7 cellular contexts compared by ENCODE assay signal in genomic region chr17:2626626-2627219, GRCh38. TPM values are rescaled to one million over a fixed set of nuclear protein-coding genes. Genes with fewer than 3 reads are reported as not detected.
DNase-seq lines count a peak whose midpoint lies in the region; ATAC-seq and TF ChIP-seq lines count a peak whose summit lies in the region.
"Not testable (repeated sequence)": the region's sequence is repeated elsewhere in the genome, so short reads cannot be mapped to it uniquely, and the experiment has no call there.

No MANE protein-coding gene starts in this region.

- H3K36me3 ChIP-seq in CD4-positive, alpha-beta memory T cell (ENCODE audit: insufficient read depth, low read length); naive thymus-derived CD4-positive, alpha-beta T cell (ENCODE audit: control insufficient read depth in 2 of 3, insufficient read depth in 3 of 3, low read length in 3 of 3); gastrocnemius medialis: not testable (repeated sequence)

- H3K9me3 ChIP-seq in CD4-positive, alpha-beta memory T cell (ENCODE audit: control insufficient read depth in 1 of 2, low read length in 2 of 2); naive thymus-derived CD4-positive, alpha-beta T cell (ENCODE audit: control insufficient read depth in 2 of 3, low read length in 3 of 3); gastrocnemius medialis: not testable (repeated sequence)

- ATAC-seq in naive thymus-derived CD4-positive, alpha-beta T cell = not testable (repeated sequence)
- peak in 1 of 2 donors; percentile 46 for ATAC-seq in gastrocnemius medialis

- in situ Hi-C loops in gastrocnemius medialis (cut with MboI; ENCODE audit: low sequenced_read_pairs in 4 of 4) = not testable (repeated sequence)

- CTCF ChIA-PET in CD4-positive, alpha-beta memory T cell (lab: Charles Lee; ENCODE audit: partially characterized antibody) = interaction anchor here (0.7 kb wide), 1 partner anchor 200 kb away, joined by 4 read pairs; no protein-coding TSS in a partner anchor
- CTCF ChIA-PET in naive thymus-derived CD4-positive, alpha-beta T cell (lab: Charles Lee) = not testable (repeated sequence)

- H3K4me3 Mint-ChIP-seq in CD4-positive, alpha-beta memory T cell = peak overlapping the region in 7 of 8 donors; percentile 7 to 82 (median 64)
- not testable (repeated sequence) for H3K4me3 Mint-ChIP-seq in activated T-cell treated with anti-CD3 and anti-CD28 coated beads, Interleukin-2, amount 50 U/mL, for 24 hours; activated naive CD8-positive, alpha-beta T cell treated with anti-CD3 and anti-CD28 coated beads for 36 hours
- peak overlapping the region in 9 of 10 donors; percentile 41 to 77 (median 56) for H3K4me3 Mint-ChIP-seq in naive thymus-derived CD4-positive, alpha-beta T cell

- peaks cover 88% of the 10 kb centered on the region for H3K4me1 ChIP-seq in CD4-positive, alpha-beta memory T cell (ENCODE audit: insufficient read depth, low read length)
- peaks cover 15 to 22% of the 10 kb centered on the region in 2 donors for H3K4me1 ChIP-seq in naive thymus-derived CD4-positive, alpha-beta T cell (ENCODE audit: control insufficient read depth in 2 of 2, insufficient read depth in 2 of 2, low read length in 2 of 2)
- H3K4me1 ChIP-seq in gastrocnemius medialis = peaks cover 43 to 53% of the 10 kb centered on the region in 2 donors

- not testable (repeated sequence) for H3K27ac ChIP-seq in CD4-positive, alpha-beta memory T cell (ENCODE audit: low read depth, low read length); naive thymus-derived CD4-positive, alpha-beta T cell (ENCODE audit: low read depth, low read length)
- H3K27ac ChIP-seq in VCaP = peak overlapping the region; percentile 37
- peak overlapping the region in 3 of 4 donors; percentile 92 to 93 (median 93) for H3K27ac ChIP-seq in gastrocnemius medialis

- not testable (repeated sequence) for H3K4me3 ChIP-seq in CD4-positive, alpha-beta memory T cell (ENCODE audit: low read length in 2 of 2); LNCaP clone FGC (ENCODE audit: low read depth, low read length); naive thymus-derived CD4-positive, alpha-beta T cell (ENCODE audit: low read length); gastrocnemius medialis

- POLR2A ChIA-PET in CD4-positive, alpha-beta memory T cell (lab: Charles Lee; ENCODE audit: partially characterized antibody); naive thymus-derived CD4-positive, alpha-beta T cell (lab: Charles Lee): not testable (repeated sequence)

- DNase-seq in CD4-positive, alpha-beta memory T cell; activated T-cell treated with anti-CD3 and anti-CD28 coated beads, Interleukin-2, amount 50 U/mL, for 24 hours; activated naive CD8-positive, alpha-beta T cell treated with anti-CD3 and anti-CD28 coated beads for 36 hours; naive thymus-derived CD4-positive, alpha-beta T cell: not testable (repeated sequence)
- peak; percentile 68 for DNase-seq in LNCaP clone FGC (ENCODE audit: low read depth)
- peak in 1 of 2 donors; percentile 58 for DNase-seq in gastrocnemius medialis

- not testable (repeated sequence) for TF ChIP-seq POLR2A in gastrocnemius medialis (IDR thresholded peaks at IDR 0.05)

- peaks cover 64 to 93% (median 76%) of the 10 kb centered on the region in 4 donors for H3K4me1 Mint-ChIP-seq in CD4-positive, alpha-beta memory T cell
- H3K4me1 Mint-ChIP-seq in activated T-cell treated with anti-CD3 and anti-CD28 coated beads, Interleukin-2, amount 50 U/mL, for 24 hours (ENCODE audit: low read depth) = peaks cover 81% of the 10 kb centered on the region
- peaks cover 60% of the 10 kb centered on the region for H3K4me1 Mint-ChIP-seq in activated naive CD8-positive, alpha-beta T cell treated with anti-CD3 and anti-CD28 coated beads for 36 hours
- H3K4me1 Mint-ChIP-seq in naive thymus-derived CD4-positive, alpha-beta T cell = peaks cover 59 to 92% (median 75%) of the 10 kb centered on the region in 7 donors

- H3K36me3 Mint-ChIP-seq in CD4-positive, alpha-beta memory T cell = peaks cover 20 to 23% of the 10 kb centered on the region in 2 donors
- H3K36me3 Mint-ChIP-seq in activated T-cell treated with anti-CD3 and anti-CD28 coated beads, Interleukin-2, amount 50 U/mL, for 24 hours (ENCODE audit: low read depth) = peaks cover 67% of the 10 kb centered on the region
- peaks cover 70% of the 10 kb centered on the region for H3K36me3 Mint-ChIP-seq in activated naive CD8-positive, alpha-beta T cell treated with anti-CD3 and anti-CD28 coated beads for 36 hours
- peaks cover 4 to 38% (median 30%) of the 10 kb centered on the region in 5 donors for H3K36me3 Mint-ChIP-seq in naive thymus-derived CD4-positive, alpha-beta T cell

- intact Hi-C loops in CD4-positive, alpha-beta memory T cell (cut with micrococcal nuclease); gastrocnemius medialis (cut with DNase I; ENCODE audit: low total_unique reads): not testable (repeated sequence)
- intact Hi-C loops in naive thymus-derived CD4-positive, alpha-beta T cell (cut with micrococcal nuclease) = loop anchor here in 1 of 2 donors (5.0 kb wide), 1 partner anchor 34 kb away; the partner anchor contains the start of gene PAFAH1B1

- H3K27me3 ChIP-seq in CD4-positive, alpha-beta memory T cell (ENCODE audit: insufficient read depth, low read length); naive thymus-derived CD4-positive, alpha-beta T cell (ENCODE audit: control insufficient read depth in 2 of 2, insufficient read depth in 2 of 2, low read length in 2 of 2); gastrocnemius medialis: not testable (repeated sequence)

- H3K27me3 Mint-ChIP-seq in CD4-positive, alpha-beta memory T cell; activated T-cell treated with anti-CD3 and anti-CD28 coated beads, Interleukin-2, amount 50 U/mL, for 24 hours; activated naive CD8-positive, alpha-beta T cell treated with anti-CD3 and anti-CD28 coated beads for 36 hours; naive thymus-derived CD4-positive, alpha-beta T cell: not testable (repeated sequence)

- H3K9me3 Mint-ChIP-seq in CD4-positive, alpha-beta memory T cell = not testable (repeated sequence)
- peaks cover 22% of the 10 kb centered on the region for H3K9me3 Mint-ChIP-seq in activated T-cell treated with anti-CD3 and anti-CD28 coated beads, Interleukin-2, amount 50 U/mL, for 24 hours
- peaks cover 40% of the 10 kb centered on the region for H3K9me3 Mint-ChIP-seq in activated naive CD8-positive, alpha-beta T cell treated with anti-CD3 and anti-CD28 coated beads for 36 hours
- H3K9me3 Mint-ChIP-seq in naive thymus-derived CD4-positive, alpha-beta T cell = peaks cover 0 to 12% (median 4%) of the 10 kb centered on the region in 11 donors

- H3K27ac Mint-ChIP-seq in CD4-positive, alpha-beta memory T cell = peak overlapping the region in 6 of 7 donors; percentile 45 to 83 (median 65)
- H3K27ac Mint-ChIP-seq in activated T-cell treated with anti-CD3 and anti-CD28 coated beads, Interleukin-2, amount 50 U/mL, for 24 hours = peak overlapping the region; percentile 71
- peak overlapping the region; percentile 68 for H3K27ac Mint-ChIP-seq in activated naive CD8-positive, alpha-beta T cell treated with anti-CD3 and anti-CD28 coated beads for 36 hours
- peak overlapping the region in 8 of 9 donors; percentile 61 to 82 (median 74) for H3K27ac Mint-ChIP-seq in naive thymus-derived CD4-positive, alpha-beta T cell

- TF ChIP-seq CTCF in LNCaP clone FGC (IDR thresholded peaks at IDR 0.05; ENCODE audit: control insufficient read depth, extremely low read depth, insufficient read depth); VCaP (conservative IDR thresholded peaks at IDR 0.05); gastrocnemius medialis (IDR thresholded peaks at IDR 0.05 in 4 of 5, conservative IDR thresholded peaks at IDR 0.05 in 1 of 5): not testable (repeated sequence)

RNA-seq across cellular contexts. Expression of gene PAFAH1B1, which starts 33.3 kb away (rescaled TPM):
- total RNA-seq in CD4-positive, alpha-beta memory T cell = 100 to 1,000 TPM; 152 to 153 TPM
- 10 to 100 TPM; 18.1 to 23.3 TPM for polyA plus RNA-seq in CD4-positive, alpha-beta memory T cell
- 100 to 1,000 TPM; 137 to 156 TPM for total RNA-seq in activated naive CD8-positive, alpha-beta T cell treated with anti-CD3 and anti-CD28 coated beads for 36 hours
- total RNA-seq in naive thymus-derived CD4-positive, alpha-beta T cell = 100 to 1,000 TPM; 112 to 156 (median 140) TPM
- polyA plus RNA-seq in naive thymus-derived CD4-positive, alpha-beta T cell = 10 to 100 TPM; 15.8 to 16.8 TPM
- total RNA-seq in gastrocnemius medialis = 100 to 1,000 TPM in 3 of 4 donors, 10 to 100 TPM in 1; 99.2 to 106 (median 105) TPM
